Comparison of ENCODE assay signal across 13 cellular contexts in the genomic region with DNA sequence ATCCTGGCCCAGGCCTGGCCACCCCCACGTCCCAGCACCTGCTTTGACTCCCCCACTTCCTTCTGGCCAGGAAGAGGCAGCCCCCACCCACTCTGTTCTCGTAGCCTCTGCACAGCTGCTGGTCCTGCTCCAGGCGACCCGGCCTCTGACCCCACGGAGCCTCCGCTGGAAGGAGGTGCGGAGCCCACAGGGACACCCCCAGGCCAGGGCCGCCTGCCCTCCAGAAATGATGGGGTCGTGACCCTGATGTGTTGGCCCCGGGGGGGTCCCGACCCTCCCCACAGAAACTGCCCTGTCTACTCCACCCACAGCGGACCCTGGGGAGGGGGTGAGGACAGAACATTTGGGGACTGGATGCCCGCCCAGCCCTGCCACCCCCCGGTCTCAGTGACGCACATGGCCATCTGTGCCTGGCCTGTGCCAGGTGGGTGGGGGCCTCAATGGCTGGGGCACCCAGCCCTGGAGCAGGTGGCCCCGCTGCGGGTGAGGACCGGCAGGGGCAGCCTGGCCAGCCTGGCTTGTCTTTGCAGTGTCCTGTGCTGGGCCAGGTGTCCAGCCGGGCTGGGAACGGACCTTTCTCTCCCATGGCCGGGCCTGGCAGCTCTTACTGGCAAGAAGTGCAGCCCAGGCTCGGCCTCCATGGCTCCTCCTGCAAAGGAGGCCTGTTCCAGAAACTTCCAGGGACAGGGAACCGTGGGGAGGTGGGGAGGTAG.
DNase-seq lines count a peak whose midpoint lies in the region; ATAC-seq, FAIRE-seq and TF ChIP-seq lines count a peak whose summit lies in the region.
"Had no signal": no experiment of that assay in that cellular context is flagged by ENCODE, and none has a peak within 500 bp of the region (broad histone marks: within the 10 kb centered on the region; RNA-seq: fewer than 3 reads in every experiment).

No MANE protein-coding gene starts in this region.

- no peak overlapping the region for H3K56ac ChIP-seq in H1 (replicated peaks; ENCODE audit: insufficient read length, low read depth, low read length)

- TF ChIP-seq POLR2A in H1 (IDR thresholded peaks at IDR 0.05; ENCODE audit: control extremely low read depth in 1 of 2, low read depth in 2 of 2, low read length in 2 of 2), result no peak

- H3K4ac ChIP-seq in H1 (replicated peaks; ENCODE audit: insufficient read length, low read depth, low read length), result no peak overlapping the region

- H3K27ac ChIP-seq in cardiac muscle cell, result peak overlapping the region; percentile 95
- no peak overlapping the region for H3K27ac ChIP-seq in H1 (ENCODE audit: low read depth, low read length)
- no peak overlapping the region for H3K27ac ChIP-seq in osteoblast (ENCODE audit: low read depth, low read length)
- H3K27ac ChIP-seq: parathyroid adenoma had no signal

- H2AK5ac ChIP-seq in H1 (ENCODE audit: low read depth, low read length), result peak overlapping the region; percentile 39; the same call in 1 of the 2 replicates

- no peak overlapping the region for H2BK5ac ChIP-seq in H1 (ENCODE audit: low read depth, low read length)

- no peak overlapping the region for H4K5ac ChIP-seq in H1 (ENCODE audit: insufficient read length, low read depth, low read length)

- no peak overlapping the region for H3K23ac ChIP-seq in H1 (ENCODE audit: insufficient read length)

- no peak overlapping the region; the same call in 1 of the 2 replicates for H3K18ac ChIP-seq in H1 (ENCODE audit: extremely low read depth, low read length)

- H3K4me2 ChIP-seq in H1 (ENCODE audit: insufficient read depth in 1 of 2, low read depth in 2 of 2, low read length in 2 of 2) (no peak overlapping the region), osteoblast (ENCODE audit: insufficient read depth, low read length) (no peak overlapping the region)

- no peak for TF ChIP-seq CTCF in cardiac muscle cell (IDR thresholded peaks at IDR 0.05; ENCODE audit: low read depth, low read length)
- TF ChIP-seq CTCF in H1 (IDR thresholded peaks at IDR 0.05; ENCODE audit: control extremely low read depth in 1 of 3, insufficient read depth in 1 of 3, low read depth in 1 of 3, low read length in 3 of 3), result no peak
- no peak for TF ChIP-seq CTCF in osteoblast (IDR thresholded peaks at IDR 0.05; ENCODE audit: extremely low read depth, low read depth, low read length)

- H3K79me1 ChIP-seq in H1 (ENCODE audit: low read depth, low read length), result peaks cover 3% of the 10 kb centered on the region; the same call in 1 of the 2 replicates

- no peak overlapping the region for H3K14ac ChIP-seq in H1 (ENCODE audit: insufficient read length)

- H4K8ac ChIP-seq in H1 (ENCODE audit: extremely low read depth, insufficient read depth, low read length), result peak overlapping the region; percentile 51; the same call in 1 of the 2 replicates

- no peak overlapping the region for H2BK15ac ChIP-seq in H1 (ENCODE audit: low read length)

- CTCF ChIA-PET in H1 (lab: Charles Lee; ENCODE audit: partially characterized antibody), result interaction anchor here (0.5 to 4.1 kb wide), 13 partner anchors 11 to 117 kb away, joined by 3 to 23 read pairs (median 5); a partner anchor contains a TSS

- no peak overlapping the region for H2BK20ac ChIP-seq in H1 (ENCODE audit: low read length)

- intact Hi-C loops in cardiac septum (cut with DNase I), result loop anchor here (10.0 kb wide), 2 partner anchors 72 to 212 kb away; a partner anchor contains a TSS

- H2BK12ac ChIP-seq in H1 (ENCODE audit: low read depth, low read length), result no peak overlapping the region

- H4K20me1 ChIP-seq in H1 (replicated peaks in 1 of 2; ENCODE audit: control insufficient read depth in 1 of 2, insufficient read depth in 2 of 2, low read length in 2 of 2) (peaks cover 2 to 4% of the 10 kb centered on the region in 2 experiments), osteoblast (ENCODE audit: insufficient read depth, low read length) (peaks cover 17% of the 10 kb centered on the region)

- FAIRE-seq in H1 (lab: Jason Lieb, UNC), result no peak
- FAIRE-seq: colon had no signal

- no peak overlapping the region for H2AFZ ChIP-seq in H1 (ENCODE audit: low read length)
- H2AFZ ChIP-seq in osteoblast (ENCODE audit: low read length), result no peak overlapping the region
- H2AFZ ChIP-seq: parathyroid adenoma had no signal

- ATAC-seq in HG02571 (IDR thresholded peaks at IDR 0.05; ENCODE audit: unreplicated experiment) (no peak), GM19463 (IDR thresholded peaks at IDR 0.05; ENCODE audit: unreplicated experiment) (no peak), HG02798 (IDR thresholded peaks at IDR 0.05; ENCODE audit: poor library complexity, unreplicated experiment) (no peak)

- no peak overlapping the region for H3K9ac ChIP-seq in H1 (replicated peaks in 1 of 4; ENCODE audit: extremely low read depth in 1 of 4, low read depth in 3 of 4, low read length in 3 of 4)
- H3K9ac ChIP-seq: parathyroid adenoma had no signal

- no peaks in the 10 kb centered on the region for H3K9me3 ChIP-seq in cardiac muscle cell (ENCODE audit: low read depth)
- H3K9me3 ChIP-seq in H1 (ENCODE audit: insufficient read depth in 2 of 2, low read depth in 1 of 2, low read length in 1 of 2), result no peaks in the 10 kb centered on the region
- no peaks in the 10 kb centered on the region for H3K9me3 ChIP-seq in osteoblast (ENCODE audit: low read depth, low read length)

- TF ChIP-seq EP300 in H1 (IDR thresholded peaks at IDR 0.05; ENCODE audit: borderline replicate concordance in 1 of 2, low read depth in 2 of 2, low read length in 2 of 2), result no peak

- H3K4me1 ChIP-seq in cardiac muscle cell (ENCODE audit: low read depth) (peaks cover 27% of the 10 kb centered on the region), H1 (replicated peaks in 1 of 4; ENCODE audit: control insufficient read depth in 3 of 4, insufficient read depth in 4 of 4, low read length in 3 of 4) (peaks cover 7 to 43% (median 30%) of the 10 kb centered on the region in 4 experiments), osteoblast (ENCODE audit: insufficient read depth, low read length) (peaks cover 13% of the 10 kb centered on the region)
- H3K4me1 ChIP-seq: parathyroid adenoma had no signal

- no peak overlapping the region for H4K91ac ChIP-seq in H1 (replicated peaks; ENCODE audit: insufficient read length, low read length)

- H3K27me3 ChIP-seq in cardiac muscle cell, result no peaks in the 10 kb centered on the region
- no peaks in the 10 kb centered on the region for H3K27me3 ChIP-seq in H1 (replicated peaks in 1 of 4; ENCODE audit: control insufficient read depth in 3 of 4, extremely low read depth in 1 of 4, insufficient read depth in 3 of 4, low read length in 3 of 4)
- no peaks in the 10 kb centered on the region for H3K27me3 ChIP-seq in osteoblast (ENCODE audit: insufficient read depth, low read length)

- no peaks in the 10 kb centered on the region for H3K79me2 ChIP-seq in H1 (ENCODE audit: control insufficient read depth in 1 of 2, insufficient read depth in 2 of 2, low read length in 2 of 2)
- H3K79me2 ChIP-seq in osteoblast (ENCODE audit: insufficient read depth, low read length), result peaks cover 26% of the 10 kb centered on the region
- H3K79me2 ChIP-seq: parathyroid adenoma had no signal

- H3K4me3 ChIP-seq in cardiac muscle cell, result no peak overlapping the region
- no peak overlapping the region for H3K4me3 ChIP-seq in H1 (ENCODE audit: extremely low read depth in 1 of 4, insufficient read depth in 2 of 4, low read depth in 3 of 4, low read length in 4 of 4)
- H3K4me3 ChIP-seq in osteoblast (ENCODE audit: insufficient read depth, low read length), result no peak overlapping the region

- DNase-seq in cardiac muscle cell (ENCODE audit: low read depth in 1 of 2, low spot score in 1 of 2) (no peak), cardiac septum (ENCODE audit: low spot score) (no peak), H1 (ENCODE audit: low read depth in 1 of 2, low spot score in 2 of 2) (no peak), osteoblast (ENCODE audit: insufficient read length, low spot score, missing footprints) (peak; percentile 93), NCI-H1105 (lab: John Stamatoyannopoulos, UW) (no peak)
- DNase-seq: AML-193, NCI-H226, T-helper 1 cell had no signal

- POLR2A ChIA-PET in H1 (lab: Charles Lee; ENCODE audit: partially characterized antibody), result interaction anchor here (1.2 to 2.0 kb wide), 4 partner anchors 9 to 118 kb away, joined by 4 to 7 read pairs (median 5); no protein-coding TSS in a partner anchor

- peaks cover 11% of the 10 kb centered on the region for H3K36me3 ChIP-seq in cardiac muscle cell
- peaks cover 2 to 12% (median 4%) of the 10 kb centered on the region in 4 experiments; a peak in 4 of 8 replicates for H3K36me3 ChIP-seq in H1 (ENCODE audit: control insufficient read depth in 2 of 4, insufficient read depth in 4 of 4, low read length in 3 of 4)
- H3K36me3 ChIP-seq in osteoblast (ENCODE audit: insufficient read depth, low read length), result peaks cover 16% of the 10 kb centered on the region

- no peaks in the 10 kb centered on the region; the same call in 1 of the 2 replicates for H3K23me2 ChIP-seq in H1 (ENCODE audit: low read depth, low read length)

- no peak overlapping the region for H2BK120ac ChIP-seq in H1 (replicated peaks; ENCODE audit: low read depth, low read length)

- 93% methylated on average over 16 of the region's 23 CpGs; no CpG with 5 or more reads in 1 of the 2 experiments for WGBS in H1 (ENCODE audit: extremely low coverage in 1 of 2, insufficient coverage in 1 of 2, insufficient read length in 1 of 2, insufficient replicate concordance in 2 of 2, low coverage in 1 of 2, low lambda C conversion rate in 2 of 2, missing lambda C conversion rate in 1 of 2), 2 experiments

- TF ChIP-seq RAD21 in H1 (IDR thresholded peaks at IDR 0.05 in 1 of 2, conservative IDR thresholded peaks at IDR 0.05 in 1 of 2; ENCODE audit: low read depth in 2 of 2, low read length in 2 of 2), result no peak

TF ChIP-seq in H1, 55 proteins besides CTCF, POLR2A, EP300 and RAD21 (continues in another document):
- no peak for TF ChIP-seq SIX5 (IDR thresholded peaks at IDR 0.05; ENCODE audit: low read depth, low read length)
